Comparison of ENCODE assay signal across 3 cellular contexts in genomic region chr4:134867027-134867426, GRCh38.
"Had no signal": no experiment of that assay in that cellular context is flagged by ENCODE, and none has a peak within 500 bp of the region (broad histone marks: within the 10 kb centered on the region; RNA-seq: fewer than 3 reads in every experiment).

No MANE protein-coding gene starts in this region.

- ATAC-seq: GM12878 had no signal

- DNase-seq: GDM1, GF-D8 had no signal

- H3K4me3 ChIP-seq: GM12878 had no signal
